14 cellular contexts compared by ENCODE assay signal in genomic region chr12:103879048-103879692, GRCh38. TPM values are rescaled to one million over a fixed set of nuclear protein-coding genes. Genes with fewer than 3 reads are reported as not detected.
DNase-seq lines count a peak whose midpoint lies in the region; ATAC-seq and TF ChIP-seq lines count a peak whose summit lies in the region.
"Had no signal": no experiment of that assay in that cellular context is flagged by ENCODE, and none has a peak within 500 bp of the region (broad histone marks: within the 10 kb centered on the region; RNA-seq: fewer than 3 reads in every experiment).

No MANE protein-coding gene starts in this region.

- peaks cover 17% of the 10 kb centered on the region for H3K4me1 Mint-ChIP-seq in activated T-helper 17 cell treated with anti-CD3 and anti-CD28 coated beads, Interleukin-2, amount 50 U/mL, for 72 hours

- H3K4me2 ChIP-seq in BLaER1 treated with 17β-estradiol and CSF1 and Interleukin-3, amounts not matched to agents 10 nM and 100 nM, result peak overlapping the region in 8 of 11 experiments; percentile 66 to 95 (median 79); a peak in 16 of 22 replicates
- H3K4me2 ChIP-seq: PC-9 had no signal

- H3K9me3 ChIP-seq in BLaER1 treated with 17β-estradiol and CSF1 and Interleukin-3, amounts not matched to agents 10 nM and 100 nM (replicated peaks in 1 of 11), result peaks cover 0 to 12% (median 5%) of the 10 kb centered on the region in 11 experiments; a peak in 5 of 22 replicates
- H3K9me3 ChIP-seq in upper lobe of right lung, result no peaks in the 10 kb centered on the region
- H3K9me3 ChIP-seq: HAP-1 had no signal

- H3K27me3 Mint-ChIP-seq in activated T-helper 17 cell treated with anti-CD3 and anti-CD28 coated beads, Interleukin-2, amount 50 U/mL, for 72 hours, result no peaks in the 10 kb centered on the region

- H3K4me3 ChIP-seq in BLaER1 treated with 17β-estradiol and CSF1 and Interleukin-3, amounts not matched to agents 10 nM and 100 nM, result no peak overlapping the region
- no peak overlapping the region for H3K4me3 ChIP-seq in upper lobe of right lung
- H3K4me3 ChIP-seq: HAP-1, PC-9 had no signal

- no peaks in the 10 kb centered on the region for H3K9me3 Mint-ChIP-seq in activated T-helper 17 cell treated with anti-CD3 and anti-CD28 coated beads, Interleukin-2, amount 50 U/mL, for 72 hours

- H3K4me1 ChIP-seq in BLaER1 treated with 17β-estradiol and CSF1 and Interleukin-3, amounts not matched to agents 10 nM and 100 nM, result peaks cover 40 to 64% (median 61%) of the 10 kb centered on the region in 10 experiments
- H3K4me1 ChIP-seq in upper lobe of right lung, result no peaks in the 10 kb centered on the region
- H3K4me1 ChIP-seq: HAP-1 had no signal

- H3K27ac ChIP-seq in 22Rv1, result peak overlapping the region; percentile 36; the same call in 1 of the 2 replicates
- peak overlapping the region in 1 of 11 experiments; percentile 54; a peak in 1 of 22 replicates for H3K27ac ChIP-seq in BLaER1 treated with 17β-estradiol and CSF1 and Interleukin-3, amounts not matched to agents 10 nM and 100 nM
- H3K27ac ChIP-seq in upper lobe of right lung, result no peak overlapping the region
- H3K27ac ChIP-seq: PC-9 had no signal

- TF ChIP-seq CTCF in 22Rv1 (IDR thresholded peaks at IDR 0.05) (no peak), upper lobe of right lung (IDR thresholded peaks at IDR 0.05) (no peak)

- ATAC-seq in activated T-helper 17 cell treated with anti-CD3 and anti-CD28 coated beads, Interleukin-2, amount 50 U/mL, for 72 hours (replicated peaks), result peak; percentile 41
- ATAC-seq in upper lobe of right lung, result no peak
- no peak for ATAC-seq in HG02938 (IDR thresholded peaks at IDR 0.05; ENCODE audit: unreplicated experiment)

- intact Hi-C loops in upper lobe of right lung (cut with DNase I), result no loop called here

- DNase-seq in kidney tubule cell (ENCODE audit: low spot score) (peak; percentile 22), amniotic stem cell (lab: John Stamatoyannopoulos, UW) (no peak), upper lobe of right lung (no peak)
- DNase-seq: Kasumi-1, NCI-H187 treated with DMSO at 0.1 percent for 48 hours, NCI-H2171, NCI-H446 treated with DMSO at 0.1 percent for 48 hours, NCI-H774, PC-9 had no signal

- no peaks in the 10 kb centered on the region for H4K20me1 ChIP-seq in BLaER1 treated with 17β-estradiol and CSF1 and Interleukin-3, amounts not matched to agents 10 nM and 100 nM

- no peak overlapping the region for H3K4me3 Mint-ChIP-seq in activated T-helper 17 cell treated with anti-CD3 and anti-CD28 coated beads, Interleukin-2, amount 50 U/mL, for 72 hours

- no peaks in the 10 kb centered on the region for H3K36me3 ChIP-seq in BLaER1 treated with 17β-estradiol and CSF1 and Interleukin-3, amounts not matched to agents 10 nM and 100 nM
- H3K36me3 ChIP-seq in upper lobe of right lung, result no peaks in the 10 kb centered on the region
- H3K36me3 ChIP-seq: HAP-1 had no signal

- H3K9ac ChIP-seq in BLaER1 treated with 17β-estradiol and CSF1 and Interleukin-3, amounts not matched to agents 10 nM and 100 nM, result no peak overlapping the region

- H3K27me3 ChIP-seq in BLaER1 treated with 17β-estradiol and CSF1 and Interleukin-3, amounts not matched to agents 10 nM and 100 nM, result no peaks in the 10 kb centered on the region
- H3K27me3 ChIP-seq in upper lobe of right lung, result no peaks in the 10 kb centered on the region

- H3K27ac Mint-ChIP-seq in activated T-helper 17 cell treated with anti-CD3 and anti-CD28 coated beads, Interleukin-2, amount 50 U/mL, for 72 hours, result peak overlapping the region; percentile 34

- no peaks in the 10 kb centered on the region for H3K36me3 Mint-ChIP-seq in activated T-helper 17 cell treated with anti-CD3 and anti-CD28 coated beads, Interleukin-2, amount 50 U/mL, for 72 hours (ENCODE audit: low read depth)

RNA-seq across cellular contexts. Expression of gene NT5DC3, which starts 38.1 kb away (rescaled TPM):
- total RNA-seq in activated T-helper 17 cell treated with anti-CD3 and anti-CD28 coated beads, Interleukin-2, amount 50 U/mL, for 72 hours, result 1 to 10 TPM; 6.7 to 7.4 TPM
- total RNA-seq in upper lobe of right lung, result 6.5 TPM

RNA-seq across cellular contexts. Expression of gene HSP90B1, which starts 51.0 kb away (rescaled TPM):
- total RNA-seq in activated T-helper 17 cell treated with anti-CD3 and anti-CD28 coated beads, Interleukin-2, amount 50 U/mL, for 72 hours, result 100 to 1,000 TPM; 324 to 453 TPM
- total RNA-seq in upper lobe of right lung, result 676 TPM
